In genomic region chr1:20717452-20718342, GRCh38 we compare ENCODE assay signal across 8 cellular contexts. TPM values are rescaled to one million over a fixed set of nuclear protein-coding genes. Genes with fewer than 3 reads are reported as not detected.
DNase-seq lines count a peak whose midpoint lies in the region; ATAC-seq, FAIRE-seq and TF ChIP-seq lines count a peak whose summit lies in the region.

TSS of gene KIF17 (minus strand) at chr1:20718007. CDS start at chr1:20717706, 301 bp downstream.

- no peaks in the 10 kb centered on the region for H3K36me3 Mint-ChIP-seq in activated naive CD4-positive, alpha-beta T cell treated with anti-CD3 and anti-CD28 coated beads, Interleukin-2, amount 50 U/mL, for 72 hours

- H3K27me3 ChIP-seq in BLaER1, result peaks cover 40% of the 10 kb centered on the region
- H3K27me3 ChIP-seq in HCT116 (ENCODE audit: insufficient read depth, low read length), result no peaks in the 10 kb centered on the region
- no peaks in the 10 kb centered on the region for H3K27me3 ChIP-seq in pancreas

- H3K27ac ChIP-seq in BLaER1 (no peak within 1 kb of the TSS), HCT116 (ENCODE audit: low read depth, low read length) (peak within 1 kb of the TSS; percentile 8; the same call in 1 of the 2 replicates), pancreas (no peak within 1 kb of the TSS)

- CTCF ChIA-PET in HCT116 (lab: Charles Lee), result no interaction called here

- no peaks in the 10 kb centered on the region for H3K36me3 ChIP-seq in BLaER1
- no peaks in the 10 kb centered on the region for H3K36me3 ChIP-seq in HCT116 (ENCODE audit: control insufficient read depth in 1 of 2, insufficient read depth in 2 of 2, low read length in 2 of 2)
- no peaks in the 10 kb centered on the region for H3K36me3 ChIP-seq in pancreas

- H3K9ac ChIP-seq in BLaER1 (no peak within 1 kb of the TSS), HCT116 (ENCODE audit: low read length) (0 out of 2 replicates have a peak within 1 kb of the TSS, but pooled peaks have one; percentile 25)

- DNase-seq in HCT116 (ENCODE audit: low read depth, low spot score) (no peak), SK-N-DZ (ENCODE audit: low spot score) (peak; percentile 47), head of caudate nucleus (peak in 41 of 42 donors; percentile 59 to 91 (median 80)), pancreas (peak; percentile 63 to 87 (median 72)), RCC 7860 (ENCODE audit: low spot score) (no peak)
- DNase-seq in activated naive CD4-positive, alpha-beta T cell treated with anti-CD3 and anti-CD28 coated beads, Interleukin-2, amount 50 U/mL, for 72 hours (ENCODE audit: low spot score in 2 of 2), result peak in 1 of 2 donors; percentile 64

- H3K4me2 ChIP-seq in BLaER1 (peak within 1 kb of the TSS; percentile 75), HCT116 (ENCODE audit: low read length) (peak within 1 kb of the TSS; percentile 55)

- no peak within 1 kb of the TSS for H2AFZ ChIP-seq in HCT116 (ENCODE audit: low read depth, low read length, poor library complexity, severe bottlenecking)

- POLR2A ChIA-PET in HCT116 (lab: Charles Lee), result no interaction called here

- TF ChIP-seq RAD21 in HCT116 (IDR thresholded peaks at IDR 0.05; ENCODE audit: low read depth), result no peak

- H4K20me1 ChIP-seq in BLaER1 (0 out of 2 replicates have a peak, but pooled peaks cover 6% of the 10 kb centered on the region), HCT116 (ENCODE audit: insufficient read depth) (no peaks in the 10 kb centered on the region)

- no peaks in the 10 kb centered on the region for H3K9me2 ChIP-seq in HCT116 (ENCODE audit: insufficient read depth)

- no peak for FAIRE-seq in pancreas (lab: Jason Lieb, UNC)
- no peak for FAIRE-seq in RCC 7860 (lab: Jason Lieb, UNC)

- H3K79me2 ChIP-seq in HCT116 (ENCODE audit: insufficient read depth, low read length), result no peaks in the 10 kb centered on the region

- RAD21 ChIA-PET in HCT116 (lab: Charles Lee; ENCODE audit: low non-redundant PET in 1 of 2, low total read pairs in 2 of 2, uncharacterized antibody in 2 of 2, unreplicated experiment in 2 of 2), result no interaction called here

- WGBS in pancreas, 2 donors, result 4% methylated on average over 94 to 112 of the region's 112 CpGs

- ATAC-seq in HCT116 (peak; percentile 86), pancreas (peak; percentile 85 to 94 (median 89)), GM19452 (IDR thresholded peaks at IDR 0.05; ENCODE audit: unreplicated experiment) (no peak)
- ATAC-seq in activated naive CD4-positive, alpha-beta T cell treated with anti-CD3 and anti-CD28 coated beads, Interleukin-2, amount 50 U/mL, for 72 hours, result peak; percentile 73 to 76

- no peaks in the 10 kb centered on the region for H3K9me3 Mint-ChIP-seq in activated naive CD4-positive, alpha-beta T cell treated with anti-CD3 and anti-CD28 coated beads, Interleukin-2, amount 50 U/mL, for 72 hours

- no peak for TF ChIP-seq POLR2A in HCT116 (IDR thresholded peaks at IDR 0.05; ENCODE audit: borderline replicate concordance, extremely low read depth, insufficient read depth, insufficient read length)

- no TSS peak for BruUV-seq in HCT116 (replicated peaks; lab: Mats Ljungman, UMichigan)

- no peaks in the 10 kb centered on the region for H3K9me3 ChIP-seq in BLaER1
- H3K9me3 ChIP-seq in HCT116 (ENCODE audit: control insufficient read depth in 1 of 2, insufficient read depth in 1 of 2, low read depth in 1 of 2, low read length in 2 of 2), result no peaks in the 10 kb centered on the region
- H3K9me3 ChIP-seq in pancreas, result no peaks in the 10 kb centered on the region

- no peak within 1 kb of the TSS for H3K27ac Mint-ChIP-seq in activated naive CD4-positive, alpha-beta T cell treated with anti-CD3 and anti-CD28 coated beads, Interleukin-2, amount 50 U/mL, for 72 hours

- TF ChIP-seq CTCF in HCT116 (IDR thresholded peaks at IDR 0.05 in 2 of 3, conservative IDR thresholded peaks at IDR 0.05 in 1 of 3; ENCODE audit: borderline replicate concordance in 1 of 3, insufficient read depth in 1 of 3, low read depth in 2 of 3, low read length in 2 of 3) (no peak), pancreas (IDR thresholded peaks at IDR 0.05) (no peak)

- H3K4me1 ChIP-seq in BLaER1 (peaks cover 5% of the 10 kb centered on the region; the same call in 1 of the 2 replicates), HCT116 (ENCODE audit: control insufficient read depth in 1 of 2, insufficient read depth in 2 of 2, low read length in 2 of 2) (peaks cover 2 to 10% of the 10 kb centered on the region in 2 experiments; a peak in 3 of 4 replicates), pancreas (peaks cover 0 to 3% (median 0%) of the 10 kb centered on the region in 3 donors)

- intact Hi-C loops in HCT116 (cut with micrococcal nuclease), result no loop called here
- intact Hi-C loops in head of caudate nucleus (cut with DNase I), result no loop called here
- intact Hi-C loops in pancreas (cut with DNase I), result no loop called here

- H3K4me3 ChIP-seq in BLaER1, result peak within 1 kb of the TSS; percentile 55
- H3K4me3 ChIP-seq in HCT116 (replicated peaks in 1 of 2; ENCODE audit: low read depth in 1 of 2, low read length in 2 of 2), result 0 out of 4 replicates have a peak within 1 kb of the TSS, but pooled peaks of 1 of the 2 experiments have one; percentile 4
- peak within 1 kb of the TSS; percentile 16 to 50 (median 26) for H3K4me3 ChIP-seq in pancreas

TF ChIP-seq in HCT116, 20 proteins besides CTCF, POLR2A, EP300 and RAD21:
- no peak for TF ChIP-seq SP1 (IDR thresholded peaks at IDR 0.05; ENCODE audit: low read depth)
- TF ChIP-seq ZFX (IDR thresholded peaks at IDR 0.05), result peak; percentile 17; the same call in 1 of the 2 replicates
- no peak for TF ChIP-seq SRF (IDR thresholded peaks at IDR 0.05; ENCODE audit: low read depth)
- no peak for TF ChIP-seq YY1 (IDR thresholded peaks at IDR 0.05; ENCODE audit: extremely low read depth, insufficient replicate concordance, low read depth, low read length)
- TF ChIP-seq CBX3 (IDR thresholded peaks at IDR 0.05; ENCODE audit: low read depth), result no peak
- TF ChIP-seq TCF7L2 (IDR thresholded peaks at IDR 0.05; ENCODE audit: borderline replicate concordance, extremely low read depth, insufficient read depth, insufficient read length), result no peak
- TF ChIP-seq MAX (IDR thresholded peaks at IDR 0.05), result no peak
TF ChIP-seq in HCT116: peak in this region for 1.

RNA-seq across cellular contexts. Expression of gene KIF17, which starts in this region (rescaled TPM):
- 2.4 TPM for total RNA-seq in HCT116 (2021; ENCODE audit: unreplicated experiment)
- 0.91 and 1.3 TPM in 2 replicates for polyA plus RNA-seq in HCT116 (2012)
- 2.3 and 3.8 TPM in 2 replicates for polyA plus RNA-seq in SK-N-DZ (2014; cell fraction: cytosol; rRNA removed)
- 6.4 and 8.6 TPM in 2 replicates for polyA plus RNA-seq in SK-N-DZ (2014; cell fraction: nucleus; rRNA removed)
- total RNA-seq in activated naive CD4-positive, alpha-beta T cell treated with anti-CD3 and anti-CD28 coated beads, Interleukin-2, amount 50 U/mL, for 72 hours, result 1 to 10 TPM in 1 of 2 donors, under 1 TPM in 1; 0.18 to 1.0 TPM
- total RNA-seq in pancreas, result under 1 TPM; 0.20 to 0.76 (median 0.61) TPM
- 1 to 10 TPM in 1 of 2 donors, under 1 TPM in 1; 0.87 to 1.1 TPM for polyA plus RNA-seq in pancreas

Comparison
In these comparisons a context has a peak if more than half of its experiments do, and no peak if none do; other contexts are left out.
1. DNase-seq: peak in SK-N-DZ (single experiment), head of caudate nucleus (41 of 42) and pancreas (6 of 6); none in HCT116 (single experiment) and RCC 7860 (single experiment).